In genomic region chr11:100719809-100720221, GRCh38 we compare ENCODE assay signal across 8 cellular contexts. TPM values are rescaled to one million over a fixed set of nuclear protein-coding genes. Genes with fewer than 3 reads are reported as not detected.
A peak's percentile ranks its signal among the peaks of the same experiment; 100 is the strongest.
DNase-seq lines count a peak whose midpoint lies in the region; ATAC-seq and TF ChIP-seq lines count a peak whose summit lies in the region.

No MANE protein-coding gene starts in this region.

- H3K4me1 Mint-ChIP-seq in endothelial cell (ENCODE audit: unreplicated experiment) = peaks cover 18% of the 10 kb centered on the region
- no peaks in the 10 kb centered on the region for H3K4me1 Mint-ChIP-seq in immature natural killer cell

- DNase-seq in DMS 273 (lab: John Stamatoyannopoulos, UW; ENCODE audit: unreplicated experiment) (peak; percentile 84), NCI-H748 treated with DMSO at 0.1 percent for 48 hours (lab: John Stamatoyannopoulos, UW) (peak; percentile 61), endothelial cell (ENCODE audit: low spot score) (peak; percentile 8), midbrain (lab: John Stamatoyannopoulos, UW) (peak; percentile 22), retina (no peak), HAP-1 (ENCODE audit: low spot score in 2 of 2) (no peak), immature natural killer cell (no peak)

- ATAC-seq in GM21526 (IDR thresholded peaks at IDR 0.05; ENCODE audit: low FRiP score, unreplicated experiment) = no peak

- no peaks in the 10 kb centered on the region for H3K36me3 Mint-ChIP-seq in endothelial cell (ENCODE audit: low read depth, unreplicated experiment)
- peaks cover 0 to 6% (median 0%) of the 10 kb centered on the region in 3 donors for H3K36me3 Mint-ChIP-seq in immature natural killer cell

- no peak for TF ChIP-seq CTCF in endothelial cell (IDR thresholded peaks at IDR 0.05; ENCODE audit: unreplicated experiment)

- no peaks in the 10 kb centered on the region for H3K9me3 Mint-ChIP-seq in endothelial cell (ENCODE audit: unreplicated experiment)
- peaks cover 0 to 3% (median 0%) of the 10 kb centered on the region in 6 donors for H3K9me3 Mint-ChIP-seq in immature natural killer cell

- H3K27me3 ChIP-seq in HAP-1 (ENCODE audit: low read depth) = no peaks in the 10 kb centered on the region

- H3K27me3 Mint-ChIP-seq in endothelial cell (ENCODE audit: unreplicated experiment) (peaks cover 2% of the 10 kb centered on the region), immature natural killer cell (ENCODE audit: low read depth in 3 of 3) (no peaks in the 10 kb centered on the region)

- H3K36me3 ChIP-seq in HAP-1 (replicated peaks) = no peaks in the 10 kb centered on the region

- H3K4me1 ChIP-seq in HAP-1 = no peaks in the 10 kb centered on the region

- no peak overlapping the region for H3K4me3 ChIP-seq in HAP-1

- H3K4me3 Mint-ChIP-seq in endothelial cell (ENCODE audit: unreplicated experiment) = no peak overlapping the region
- H3K4me3 Mint-ChIP-seq in immature natural killer cell = no peak overlapping the region

- in situ Hi-C loops in HAP-1 (cut with MboI; ENCODE audit: low sequenced_read_pairs) = no loop called here

- H3K27ac Mint-ChIP-seq in endothelial cell (ENCODE audit: unreplicated experiment) (peak overlapping the region; percentile 76), immature natural killer cell (no peak overlapping the region)

- H3K9me3 ChIP-seq in HAP-1 = no peaks in the 10 kb centered on the region

RNA-seq across cellular contexts. Expression of gene ARHGAP42, which starts 32.7 kb away (rescaled TPM):
- 19.1 TPM for total RNA-seq in endothelial cell (ENCODE audit: unreplicated experiment)
- 1 to 10 TPM in 1 of 3 donors, under 1 TPM in 2; 0.27 to 1.2 (median 0.74) TPM for polyA plus RNA-seq in immature natural killer cell

Comparison
In these comparisons a context has a peak if more than half of its experiments do, and no peak if none do; other contexts are left out.
1. DNase-seq: peak in DMS 273 (single experiment), NCI-H748 treated with DMSO at 0.1 percent for 48 hours (single experiment), endothelial cell (single experiment) and midbrain (single experiment); none in retina (single experiment), HAP-1 (0 of 2) and immature natural killer cell (0 of 3).